ENCODE assay signal across 24 cellular contexts in the genomic region with DNA sequence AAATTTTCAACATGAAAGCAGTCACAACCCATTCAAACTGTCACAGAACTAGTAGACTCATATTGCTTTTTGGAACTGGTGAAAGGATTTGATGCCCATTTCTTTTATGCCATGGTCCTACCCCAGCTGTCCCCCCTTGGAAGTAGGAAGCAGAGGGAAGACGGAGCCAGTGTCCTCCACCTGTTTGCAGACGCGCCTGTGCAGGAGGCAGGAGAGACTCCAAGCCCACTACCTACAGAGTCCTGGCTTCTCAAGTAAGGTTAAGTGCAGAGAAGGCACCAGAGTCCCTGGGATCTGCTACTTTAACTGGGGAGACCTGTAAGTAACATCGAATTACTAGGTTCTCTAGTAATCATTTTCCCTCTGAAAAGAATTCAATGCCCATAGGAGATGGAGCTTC. TPM values are rescaled to one million over a fixed set of nuclear protein-coding genes. Genes with fewer than 3 reads are reported as not detected.
DNase-seq lines count a peak whose midpoint lies in the region; ATAC-seq and TF ChIP-seq lines count a peak whose summit lies in the region.
"Had no signal": no experiment of that assay in that cellular context is flagged by ENCODE, and none has a peak within 500 bp of the region (broad histone marks: within the 10 kb centered on the region; RNA-seq: fewer than 3 reads in every experiment).

No MANE protein-coding gene starts in this region.

- H3K27me3 ChIP-seq in SU-DHL-6 (ENCODE audit: low read length), result no peaks in the 10 kb centered on the region
- H3K27me3 ChIP-seq: BLaER1 treated with 17β-estradiol and CSF1 and Interleukin-3, amounts not matched to agents 10 nM and 100 nM; SJSA1 had no signal

- no peak overlapping the region for H2AFZ ChIP-seq in SU-DHL-6 (ENCODE audit: low read depth, low read length, severe bottlenecking)
- H2AFZ ChIP-seq: GM23338 had no signal

- peaks cover 23% of the 10 kb centered on the region for H3K36me3 Mint-ChIP-seq in activated naive CD4-positive, alpha-beta T cell treated with anti-CD3 and anti-CD28 coated beads, Interleukin-2, amount 10 ng/mL, durations not matched to agents 7 days and 5 days
- H3K36me3 Mint-ChIP-seq in stimulated activated memory B cell treated with anti-CD40 and anti-IgM and Interleukin-4, amounts not matched to agents 10 μg/mL and 1 μg/mL and 100 μg/mL, for 72 hours, result no peaks in the 10 kb centered on the region

- TF ChIP-seq CTCF in SU-DHL-6 (IDR thresholded peaks at IDR 0.05; ENCODE audit: insufficient read depth, low read length, poor library complexity, severe bottlenecking), result no peak

- peaks cover 45% of the 10 kb centered on the region for H3K4me1 Mint-ChIP-seq in activated naive CD4-positive, alpha-beta T cell treated with anti-CD3 and anti-CD28 coated beads, Interleukin-2, amount 10 ng/mL, durations not matched to agents 7 days and 5 days
- peaks cover 36% of the 10 kb centered on the region for H3K4me1 Mint-ChIP-seq in stimulated activated memory B cell treated with anti-CD40 and anti-IgM and Interleukin-4, amounts not matched to agents 10 μg/mL and 1 μg/mL and 100 μg/mL, for 72 hours

- no peaks in the 10 kb centered on the region for H3K9me3 ChIP-seq in SU-DHL-6 (ENCODE audit: insufficient read depth, low read length)
- H3K9me3 ChIP-seq: A549, HAP-1, SJSA1 had no signal

- H3K9me3 Mint-ChIP-seq in activated naive CD4-positive, alpha-beta T cell treated with anti-CD3 and anti-CD28 coated beads, Interleukin-2, amount 10 ng/mL, durations not matched to agents 7 days and 5 days, result peaks cover 8% of the 10 kb centered on the region
- no peaks in the 10 kb centered on the region for H3K9me3 Mint-ChIP-seq in stimulated activated memory B cell treated with anti-CD40 and anti-IgM and Interleukin-4, amounts not matched to agents 10 μg/mL and 1 μg/mL and 100 μg/mL, for 72 hours
- H3K9me3 Mint-ChIP-seq: CD4-positive, alpha-beta T cell; HFFc6 had no signal

- H3K4me3 ChIP-seq in SU-DHL-6 (ENCODE audit: insufficient read depth, low read length, poor library complexity, severe bottlenecking), result no peak overlapping the region
- H3K4me3 ChIP-seq: A549; BLaER1 treated with 17β-estradiol and CSF1 and Interleukin-3, amounts not matched to agents 10 nM and 100 nM; GM23338; HAP-1; SJSA1 had no signal

- peaks cover 10% of the 10 kb centered on the region for H3F3A ChIP-seq in SU-DHL-6 (ENCODE audit: insufficient read depth)

- no peaks in the 10 kb centered on the region for H3K27me3 Mint-ChIP-seq in activated naive CD4-positive, alpha-beta T cell treated with anti-CD3 and anti-CD28 coated beads, Interleukin-2, amount 10 ng/mL, durations not matched to agents 7 days and 5 days
- H3K27me3 Mint-ChIP-seq in stimulated activated memory B cell treated with anti-CD40 and anti-IgM and Interleukin-4, amounts not matched to agents 10 μg/mL and 1 μg/mL and 100 μg/mL, for 72 hours, result no peaks in the 10 kb centered on the region
- H3K27me3 Mint-ChIP-seq: CD4-positive, alpha-beta T cell had no signal

- CTCF ChIA-PET in activated naive CD4-positive, alpha-beta T cell treated with anti-CD3 and anti-CD28 coated beads, Interleukin-2, amount 10 ng/mL, durations not matched to agents 7 days and 5 days (lab: Charles Lee), result interaction anchor here (1.4 to 5.0 kb wide), 3 partner anchors 10 to 98 kb away, joined by 3 to 40 read pairs (median 14); no protein-coding TSS in a partner anchor

- H3K36me3 ChIP-seq in SU-DHL-6 (ENCODE audit: low read length), result no peaks in the 10 kb centered on the region
- H3K36me3 ChIP-seq: BLaER1 treated with 17β-estradiol and CSF1 and Interleukin-3, amounts not matched to agents 10 nM and 100 nM; HAP-1; SJSA1 had no signal

- H3K4me3 Mint-ChIP-seq in activated naive CD4-positive, alpha-beta T cell treated with anti-CD3 and anti-CD28 coated beads, Interleukin-2, amount 10 ng/mL, durations not matched to agents 7 days and 5 days, result no peak overlapping the region
- H3K4me3 Mint-ChIP-seq in stimulated activated memory B cell treated with anti-CD40 and anti-IgM and Interleukin-4, amounts not matched to agents 10 μg/mL and 1 μg/mL and 100 μg/mL, for 72 hours, result no peak overlapping the region
- H3K4me3 Mint-ChIP-seq: CD4-positive, alpha-beta T cell; GM23338; HFFc6 had no signal

- DNase-seq in activated naive CD4-positive, alpha-beta T cell treated with anti-CD3 and anti-CD28 coated beads, Interleukin-2, amount 10 ng/mL, durations not matched to agents 7 days and 5 days, result peak; percentile 10
- DNase-seq in activated naive CD4-positive, alpha-beta T cell treated with anti-CD3 and anti-CD28 coated beads, Interleukin-2, amount 50 U/mL, for 16 hours, result no peak
- DNase-seq in mesenteric fat pad (ENCODE audit: low spot score) (peak; percentile 37), activated gamma-delta T cell (lab: John Stamatoyannopoulos, UW) (no peak)
- DNase-seq: CD4-positive, alpha-beta T cell; COR-L47; HFFc6; KBM-7; MV-4-11; NCI-H1105; NCI-H1436 treated with DMSO at 0.1 percent for 48 hours; NCI-H187 treated with DMSO at 0.1 percent for 48 hours; NCI-H2171 treated with DMSO at 0.1 percent for 48 hours; NCI-H510A treated with DMSO at 0.1 percent for 48 hours; PC-3; Right ventricle myocardium superior had no signal

- no peak overlapping the region for H3K4me2 ChIP-seq in SU-DHL-6 (ENCODE audit: low read depth, low read length, poor library complexity, severe bottlenecking)
- H3K4me2 ChIP-seq: A549, GM23338 had no signal

- H4K20me1 ChIP-seq in SU-DHL-6 (ENCODE audit: low read depth, low read length), result no peaks in the 10 kb centered on the region
- H4K20me1 ChIP-seq: BLaER1 treated with 17β-estradiol and CSF1 and Interleukin-3, amounts not matched to agents 10 nM and 100 nM had no signal

- peak overlapping the region; percentile 69 for H3K27ac ChIP-seq in SU-DHL-6 (ENCODE audit: low read depth, low read length)
- H3K27ac ChIP-seq: A549; BLaER1 treated with 17β-estradiol and CSF1 and Interleukin-3, amounts not matched to agents 10 nM and 100 nM; SJSA1 had no signal

- H3K79me2 ChIP-seq in SU-DHL-6 (ENCODE audit: insufficient read depth, low read length), result no peaks in the 10 kb centered on the region

- no peak overlapping the region for H3K9ac ChIP-seq in SU-DHL-6 (ENCODE audit: low read length)
- H3K9ac ChIP-seq: BLaER1 treated with 17β-estradiol and CSF1 and Interleukin-3, amounts not matched to agents 10 nM and 100 nM had no signal

- no peaks in the 10 kb centered on the region for H3K9me2 ChIP-seq in SU-DHL-6 (replicated peaks; ENCODE audit: insufficient read depth, low read length)

- H3K27ac Mint-ChIP-seq in activated naive CD4-positive, alpha-beta T cell treated with anti-CD3 and anti-CD28 coated beads, Interleukin-2, amount 10 ng/mL, durations not matched to agents 7 days and 5 days, result peak overlapping the region; percentile 38
- H3K27ac Mint-ChIP-seq in stimulated activated memory B cell treated with anti-CD40 and anti-IgM and Interleukin-4, amounts not matched to agents 10 μg/mL and 1 μg/mL and 100 μg/mL, for 72 hours, result peak overlapping the region; percentile 36
- H3K27ac Mint-ChIP-seq: CD4-positive, alpha-beta T cell; GM23338; HFFc6 had no signal

- ATAC-seq in stimulated activated memory B cell treated with anti-CD40 and anti-IgM and Interleukin-4, amounts not matched to agents 10 μg/mL and 1 μg/mL and 100 μg/mL, for 72 hours, result no peak
- ATAC-seq in HG02623 (IDR thresholded peaks at IDR 0.05; ENCODE audit: unreplicated experiment), result no peak
- ATAC-seq: A549, GM23338, PC-3 had no signal

RNA-seq across cellular contexts. Expression of gene DNMT3A, which starts 32.7 kb away (rescaled TPM):
- total RNA-seq in mesenteric fat pad, result 24.4 TPM

Comparison
In these comparisons a context has a peak if more than half of its experiments do, and no peak if none do; other contexts are left out.
1. DNase-seq: peak in activated naive CD4-positive, alpha-beta T cell treated with anti-CD3 and anti-CD28 coated beads, Interleukin-2, amount 10 ng/mL, durations not matched to agents 7 days and 5 days (single experiment) and mesenteric fat pad (single experiment); none in activated naive CD4-positive, alpha-beta T cell treated with anti-CD3 and anti-CD28 coated beads, Interleukin-2, amount 50 U/mL, for 16 hours (single experiment) and activated gamma-delta T cell (single experiment).